In genomic region chr2:4454907-4455306, GRCh38 we compare ENCODE assay signal across 28 cellular contexts.
"Had no signal": no experiment of that assay in that cellular context is flagged by ENCODE, and none has a peak within 500 bp of the region (broad histone marks: within the 10 kb centered on the region; RNA-seq: fewer than 3 reads in every experiment).

No MANE protein-coding gene starts in this region.

- H3K79me2 ChIP-seq: parathyroid adenoma had no signal

- H3K4me1 ChIP-seq: parathyroid adenoma, psoas muscle, spleen, suprapubic skin, testis, tibial artery, transverse colon, upper lobe of right lung, uterus had no signal

- ATAC-seq: naive thymus-derived CD4-positive, alpha-beta T cell; natural killer cell; psoas muscle; right cardiac atrium; sciatic nerve; stimulated activated memory B cell treated with anti-CD40 and anti-IgM and Interleukin-4, amounts not matched to agents 10 μg/mL and 1 μg/mL and 100 μg/mL, for 72 hours; stimulated activated naive CD8-positive, alpha-beta T cell treated with anti-CD3 and anti-CD28 coated beads, Interleukin-15, amount 100 ng/mL, for 72 hours; stimulated activated naive CD8-positive, alpha-beta T cell treated with anti-CD3 and anti-CD28 coated beads, Interleukin-15, Interleukin-2, amounts not matched to agents 100 U/mL and 50 U/mL, for 24 hours; upper lobe of right lung had no signal

- H3K36me3 ChIP-seq: ovary, spleen, suprapubic skin, tibial artery, transverse colon, upper lobe of right lung, uterus had no signal

- DNase-seq: naive thymus-derived CD4-positive, alpha-beta T cell; natural killer cell; occipital lobe; ovary; posterior cingulate gyrus; psoas muscle; right cardiac atrium; spleen; stimulated activated CD4-positive, alpha-beta T cell treated with anti-CD3 and anti-CD28 coated beads, Interleukin-12 subunit alpha, Interleukin-12 subunit beta, amount 100 ng/mL, for 4 hours; stimulated activated CD4-positive, alpha-beta T cell treated with anti-CD3 and anti-CD28 coated beads, Interleukin-1b, Interleukin-23, amount 100 ng/mL, for 48 hours; stimulated activated CD4-positive, alpha-beta T cell treated with anti-CD3 and anti-CD28 coated beads, Interleukin-4, amount 100 ng/mL, for 1 hour; stimulated activated CD4-positive, alpha-beta T cell treated with anti-CD3 and anti-CD28 coated beads, Interleukin-4, amount 100 ng/mL, for 4 hours; stimulated activated CD8-positive, alpha-beta memory T cell treated with anti-CD3 and anti-CD28 coated beads, Interleukin-4, amount 100 ng/mL, for 48 hours; stimulated activated naive CD4-positive, alpha-beta T cell; stimulated activated naive CD8-positive, alpha-beta T cell treated with anti-CD3 and anti-CD28 coated beads, Interleukin-15, amount 100 ng/mL, for 72 hours; stimulated activated naive CD8-positive, alpha-beta T cell treated with anti-CD3 and anti-CD28 coated beads, Interleukin-15, Interleukin-2, amounts not matched to agents 100 U/mL and 50 U/mL, for 24 hours; substantia nigra; testis; tibial artery; transverse colon; upper lobe of right lung; uterus had no signal

- H3K9ac ChIP-seq: parathyroid adenoma had no signal

- H3K4me2 ChIP-seq: smooth muscle cell had no signal

- H2AFZ ChIP-seq: parathyroid adenoma had no signal

- H3K27ac ChIP-seq: ovary, parathyroid adenoma, psoas muscle, skin epidermis, spleen, suprapubic skin, testis, tibial artery, transverse colon, upper lobe of right lung, uterus had no signal

- H3K9me3 ChIP-seq: ovary, psoas muscle, suprapubic skin, testis, tibial artery, transverse colon, upper lobe of right lung, uterus had no signal

- H3K4me3 ChIP-seq: ovary, psoas muscle, skin epidermis, smooth muscle cell, spleen, suprapubic skin, testis, tibial artery, transverse colon, upper lobe of right lung, uterus had no signal

- H3K27me3 ChIP-seq: ovary, spleen, suprapubic skin, testis, tibial artery, transverse colon, upper lobe of right lung, uterus had no signal
